15 cellular contexts compared by ENCODE assay signal in genomic region chr22:37739000-37739399, GRCh38. TPM values are rescaled to one million over a fixed set of nuclear protein-coding genes. Genes with fewer than 3 reads are reported as not detected.
DNase-seq lines count a peak whose midpoint lies in the region; ATAC-seq, FAIRE-seq and TF ChIP-seq lines count a peak whose summit lies in the region.
"Had no signal": no experiment of that assay in that cellular context is flagged by ENCODE, and none has a peak within 500 bp of the region (broad histone marks: within the 10 kb centered on the region; RNA-seq: fewer than 3 reads in every experiment).

No MANE protein-coding gene starts in this region.

- H4K20me1 ChIP-seq in H1 (replicated peaks in 1 of 2; ENCODE audit: control insufficient read depth in 1 of 2, insufficient read depth in 2 of 2, low read length in 2 of 2): peaks cover 13 to 14% of the 10 kb centered on the region in 2 experiments

- TF ChIP-seq CTCF in H1 (IDR thresholded peaks at IDR 0.05; ENCODE audit: control extremely low read depth in 1 of 3, insufficient read depth in 1 of 3, low read depth in 1 of 3, low read length in 3 of 3) (no peak), left lung (IDR thresholded peaks at IDR 0.05) (no peak), spleen (IDR thresholded peaks at IDR 0.05 in 8 of 11, conservative IDR thresholded peaks at IDR 0.05 in 3 of 11) (no peak)

- ATAC-seq in left lung (peak; percentile 7), HG03460 (IDR thresholded peaks at IDR 0.05; ENCODE audit: unreplicated experiment) (no peak), GM18907 (IDR thresholded peaks at IDR 0.05; ENCODE audit: unreplicated experiment) (no peak), GM18868 (IDR thresholded peaks at IDR 0.05; ENCODE audit: unreplicated experiment) (no peak)
- ATAC-seq: CD8-positive, alpha-beta T cell had no signal

- H2BK20ac ChIP-seq in H1 (ENCODE audit: low read length): no peak overlapping the region

- H3K79me1 ChIP-seq in H1 (ENCODE audit: low read depth, low read length): no peaks in the 10 kb centered on the region

- POLR2A ChIA-PET in H1 (lab: Charles Lee; ENCODE audit: partially characterized antibody): interaction anchor here (1.6 to 3.1 kb wide), 3 partner anchors 10 to 101 kb away, joined by 4 to 24 read pairs (median 5); no protein-coding TSS in a partner anchor

- no peak for TF ChIP-seq RAD21 in H1 (IDR thresholded peaks at IDR 0.05 in 1 of 2, conservative IDR thresholded peaks at IDR 0.05 in 1 of 2; ENCODE audit: low read depth in 2 of 2, low read length in 2 of 2)

- no peak overlapping the region for H3K14ac ChIP-seq in H1 (ENCODE audit: insufficient read length)

- WGBS in H1 (ENCODE audit: extremely low coverage in 1 of 2, insufficient coverage in 1 of 2, insufficient read length in 1 of 2, insufficient replicate concordance in 2 of 2, low coverage in 1 of 2, low lambda C conversion rate in 2 of 2, missing lambda C conversion rate in 1 of 2), 2 experiments: 87% methylated on average over 11 of the region's 11 CpGs; no CpG with 5 or more reads in 1 of the 2 experiments
- 60 to 70% (median 67%) methylated on average over 11 of the region's 11 CpGs for WGBS in spleen, 5 donors

- no peak overlapping the region for H2BK5ac ChIP-seq in H1 (ENCODE audit: low read depth, low read length)

- no peak overlapping the region for H2BK120ac ChIP-seq in H1 (replicated peaks; ENCODE audit: low read depth, low read length)

- no peak overlapping the region for H3K9ac ChIP-seq in H1 (replicated peaks in 1 of 4; ENCODE audit: extremely low read depth in 1 of 4, low read depth in 3 of 4, low read length in 3 of 4)

- H3K9me3 ChIP-seq in H1 (ENCODE audit: insufficient read depth in 2 of 2, low read depth in 1 of 2, low read length in 1 of 2) (no peaks in the 10 kb centered on the region), left lung (no peaks in the 10 kb centered on the region), spleen (no peaks in the 10 kb centered on the region)

- TF ChIP-seq POLR2A in H1 (IDR thresholded peaks at IDR 0.05; ENCODE audit: control extremely low read depth in 1 of 2, low read depth in 2 of 2, low read length in 2 of 2) (no peak), spleen (IDR thresholded peaks at IDR 0.05) (no peak)

- H4K91ac ChIP-seq in H1 (replicated peaks; ENCODE audit: insufficient read length, low read length): no peak overlapping the region

- H2AK5ac ChIP-seq in H1 (ENCODE audit: low read depth, low read length): no peak overlapping the region

- CTCF ChIA-PET in H1 (lab: Charles Lee; ENCODE audit: partially characterized antibody): interaction anchor here (1.1 to 1.8 kb wide), 2 partner anchors 45 to 114 kb away, joined by 3 read pairs; no protein-coding TSS in a partner anchor

- no peak overlapping the region for H3K4ac ChIP-seq in H1 (replicated peaks; ENCODE audit: insufficient read length, low read depth, low read length)

- no peak for TF ChIP-seq EP300 in H1 (IDR thresholded peaks at IDR 0.05; ENCODE audit: borderline replicate concordance in 1 of 2, low read depth in 2 of 2, low read length in 2 of 2)

- no peak overlapping the region for H3K4me2 ChIP-seq in H1 (ENCODE audit: insufficient read depth in 1 of 2, low read depth in 2 of 2, low read length in 2 of 2)

- intact Hi-C loops in left lung (cut with DNase I) (no loop called here), spleen (cut with DNase I; ENCODE audit: low total_unique reads) (no loop called here)

- no peaks in the 10 kb centered on the region for H3K79me2 ChIP-seq in H1 (ENCODE audit: control insufficient read depth in 1 of 2, insufficient read depth in 2 of 2, low read length in 2 of 2)

- H3K23me2 ChIP-seq in H1 (ENCODE audit: low read depth, low read length): peaks cover 5% of the 10 kb centered on the region; the same call in 1 of the 2 replicates

- H3K27ac ChIP-seq in H1 (ENCODE audit: low read depth, low read length) (no peak overlapping the region), left lung (peak overlapping the region in 1 of 2 donors; percentile 89), spleen (peak overlapping the region; percentile 35 to 91 (median 79))

- H3K27me3 ChIP-seq in H1 (replicated peaks in 1 of 4; ENCODE audit: control insufficient read depth in 3 of 4, extremely low read depth in 1 of 4, insufficient read depth in 3 of 4, low read length in 3 of 4) (peaks cover 2 to 67% (median 48%) of the 10 kb centered on the region in 4 experiments), left lung (no peaks in the 10 kb centered on the region), spleen (replicated peaks in 1 of 7) (no peaks in the 10 kb centered on the region)

- no peak overlapping the region for H4K5ac ChIP-seq in H1 (ENCODE audit: insufficient read length, low read depth, low read length)

- H3K36me3 ChIP-seq in H1 (ENCODE audit: control insufficient read depth in 2 of 4, insufficient read depth in 4 of 4, low read length in 3 of 4) (0 out of 8 replicates have a peak, but pooled peaks cover 0 to 2% (median 0%) of the 10 kb centered on the region in 4 experiments), left lung (no peaks in the 10 kb centered on the region), spleen (no peaks in the 10 kb centered on the region)

- no peak overlapping the region for H3K18ac ChIP-seq in H1 (ENCODE audit: extremely low read depth, low read length)

- no peak overlapping the region for H2BK12ac ChIP-seq in H1 (ENCODE audit: low read depth, low read length)

- DNase-seq in GM03348 (ENCODE audit: low spot score) (peak; percentile 55), H1 (ENCODE audit: low read depth in 1 of 2, low spot score in 2 of 2) (no peak), left lung (no peak), spleen (no peak), SIG-M5 (lab: John Stamatoyannopoulos, UW) (no peak)
- DNase-seq: activated CD4-positive, alpha-beta T cell treated with anti-CD3 and anti-CD28 coated beads for 48 hours; activated gamma-delta T cell treated with Interleukin-2 at 50 U/mL for 16 hours; CD8-positive, alpha-beta T cell; NCI-H187; SW 1271 had no signal

- H4K8ac ChIP-seq in H1 (ENCODE audit: extremely low read depth, insufficient read depth, low read length): peak overlapping the region; percentile 1; the same call in 1 of the 2 replicates

- H2AFZ ChIP-seq in H1 (ENCODE audit: low read length): no peak overlapping the region

- H2BK15ac ChIP-seq in H1 (ENCODE audit: low read length): no peak overlapping the region

- no peak overlapping the region for H3K23ac ChIP-seq in H1 (ENCODE audit: insufficient read length)

- no peak for FAIRE-seq in H1 (lab: Jason Lieb, UNC)
- FAIRE-seq: HTR-8/SVneo had no signal

- H3K56ac ChIP-seq in H1 (replicated peaks; ENCODE audit: insufficient read length, low read depth, low read length): no peak overlapping the region

- peaks cover 0 to 3% (median 1%) of the 10 kb centered on the region in 4 experiments; a peak in 3 of 7 replicates for H3K4me1 ChIP-seq in H1 (replicated peaks in 1 of 4; ENCODE audit: control insufficient read depth in 3 of 4, insufficient read depth in 4 of 4, low read length in 3 of 4)
- peaks cover 18 to 56% of the 10 kb centered on the region in 2 donors for H3K4me1 ChIP-seq in left lung
- peaks cover 2 to 81% (median 47%) of the 10 kb centered on the region in 6 donors for H3K4me1 ChIP-seq in spleen

- H3K4me3 ChIP-seq in H1 (ENCODE audit: extremely low read depth in 1 of 4, insufficient read depth in 2 of 4, low read depth in 3 of 4, low read length in 4 of 4) (no peak overlapping the region), left lung (no peak overlapping the region), spleen (peak overlapping the region in 1 of 8 donors; percentile 36)
- H3K4me3 ChIP-seq: skin epidermis had no signal

TF ChIP-seq in H1, 55 proteins besides CTCF, POLR2A, EP300 and RAD21 (continues in another document):
- no peak for TF ChIP-seq JUND (IDR thresholded peaks at IDR 0.05; ENCODE audit: low read length)

RNA-seq across cellular contexts. Expression of gene TRIOBP, which starts 42.2 kb away (rescaled TPM):
- 27.3 and 29.1 TPM in 2 replicates for total RNA-seq in H1 (2021; fragmentation: NEBNext Ultra II Directional; extraction: Animal tissue kit (Norgen Biotek cat#: 25700))
- polyA plus RNA-seq in H1 (2011; rRNA removed) (18.2 and 36.0 TPM in 2 replicates), spleen (10 to 100 TPM; 24.6 to 62.0 (median 34.2) TPM)
- 27.6 TPM for polyA plus RNA-seq in H1 (2011; cell fraction: cytosol; rRNA removed)
- 40.4 TPM for polyA plus RNA-seq in H1 (2011; cell fraction: nucleus; rRNA removed)
- polyA plus RNA-seq in H1 (2012, experiment 1 of 2): 23.3 to 41.8 TPM (median 38.0 TPM) in 4 replicates
- 19.8 TPM for polyA plus RNA-seq in H1 (2012, experiment 2 of 2)
- polyA plus RNA-seq in H1 (2013, experiment 1 of 2): 27.4 TPM
- polyA plus RNA-seq in H1 (2013, experiment 2 of 2): 25.9 TPM
- polyA minus RNA-seq in H1 (2011; rRNA and poly(A)+ RNA removed): 43.1 and 47.6 TPM in 2 replicates
- polyA minus RNA-seq in H1 (2011; cell fraction: cytosol; rRNA and poly(A)+ RNA removed): 28.8 TPM
- 20.8 TPM for polyA minus RNA-seq in H1 (2011; cell fraction: nucleus; rRNA and poly(A)+ RNA removed)
- total RNA-seq in left lung (10 to 100 TPM; 70.9 to 84.9 TPM), spleen (100 to 1,000 TPM in 5 of 7 donors, 10 to 100 TPM in 2; 69.9 to 151 (median 106) TPM)

RNA-seq across cellular contexts. Expression of gene NOL12, which starts 52.9 kb away (rescaled TPM):
- total RNA-seq in H1 (2021; fragmentation: NEBNext Ultra II Directional; extraction: Animal tissue kit (Norgen Biotek cat#: 25700)): 26.7 and 28.3 TPM in 2 replicates
- polyA plus RNA-seq in H1 (2011; rRNA removed) (25.3 TPM in 2 replicates), spleen (10 to 100 TPM; 28.5 to 33.9 (median 31.1) TPM)
- 40.9 TPM for polyA plus RNA-seq in H1 (2011; cell fraction: cytosol; rRNA removed)
- polyA plus RNA-seq in H1 (2011; cell fraction: nucleus; rRNA removed): 43.6 TPM
- polyA plus RNA-seq in H1 (2012, experiment 1 of 2): 19.3 to 37.0 TPM (median 34.3 TPM) in 4 replicates
- polyA plus RNA-seq in H1 (2012, experiment 2 of 2): 27.9 TPM
- polyA plus RNA-seq in H1 (2013, experiment 1 of 2): 27.9 TPM
- 24.0 TPM for polyA plus RNA-seq in H1 (2013, experiment 2 of 2)
- 8.3 and 9.6 TPM in 2 replicates for polyA minus RNA-seq in H1 (2011; rRNA and poly(A)+ RNA removed)
- polyA minus RNA-seq in H1 (2011; cell fraction: cytosol; rRNA and poly(A)+ RNA removed): 8.8 TPM
- 16.7 TPM for polyA minus RNA-seq in H1 (2011; cell fraction: nucleus; rRNA and poly(A)+ RNA removed)
- total RNA-seq in left lung (10 to 100 TPM; 16.2 to 26.3 TPM), spleen (10 to 100 TPM; 24.0 to 55.3 (median 30.2) TPM)
